Comparison of ENCODE assay signal across 20 cellular contexts in the genomic region with DNA sequence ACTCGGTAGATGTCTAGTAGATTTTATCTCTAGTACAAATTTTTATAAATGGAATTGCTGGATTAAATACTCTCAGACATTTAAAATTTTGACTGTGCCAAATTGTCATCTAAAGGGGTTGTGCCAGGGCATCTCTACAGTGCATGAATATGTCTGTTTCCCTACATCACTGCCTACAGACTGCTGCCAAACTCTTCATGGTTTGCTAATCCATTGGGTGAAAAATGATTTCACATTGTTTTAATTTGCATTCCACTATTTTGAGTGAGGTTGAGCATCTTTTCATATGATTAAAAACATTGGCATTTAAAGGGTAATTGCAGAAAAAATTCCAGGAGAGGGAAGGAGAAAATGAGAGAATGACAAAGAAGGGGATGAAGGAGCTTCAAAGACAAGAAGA. TPM values are rescaled to one million over a fixed set of nuclear protein-coding genes. Genes with fewer than 3 reads are reported as not detected.
DNase-seq lines count a peak whose midpoint lies in the region; ATAC-seq and TF ChIP-seq lines count a peak whose summit lies in the region.
"Had no signal": no experiment of that assay in that cellular context is flagged by ENCODE, and none has a peak within 500 bp of the region (broad histone marks: within the 10 kb centered on the region; RNA-seq: fewer than 3 reads in every experiment).

No MANE protein-coding gene starts in this region.

- no peaks in the 10 kb centered on the region for H3K4me1 Mint-ChIP-seq in stimulated activated effector memory CD8-positive, alpha-beta T cell treated with anti-CD3 and anti-CD28 coated beads, Interleukin-12 subunit alpha, Interleukin-12 subunit beta, amount 100 ng/mL, for 72 hours
- H3K4me1 Mint-ChIP-seq: CD4-positive, CD25-positive, alpha-beta regulatory T cell had no signal

- no peak for ATAC-seq in stimulated activated effector memory CD8-positive, alpha-beta T cell treated with anti-CD3 and anti-CD28 coated beads, Interleukin-12 subunit alpha, Interleukin-12 subunit beta, amount 100 ng/mL, for 72 hours
- ATAC-seq in HG03571 (IDR thresholded peaks at IDR 0.05; ENCODE audit: unreplicated experiment) (no peak), HG03342 (IDR thresholded peaks at IDR 0.05; ENCODE audit: unreplicated experiment) (no peak)
- ATAC-seq: HCT116, Panc1 had no signal

- TF ChIP-seq CTCF in AG09309 (IDR thresholded peaks at IDR 0.05; ENCODE audit: control insufficient read depth, insufficient read depth, low read depth, low read length, missing control alignments): no peak
- no peak for TF ChIP-seq CTCF in fibroblast of mammary gland (conservative IDR thresholded peaks at IDR 0.05; ENCODE audit: control insufficient read depth, insufficient read depth, low read depth, low read length)

- peaks cover 3% of the 10 kb centered on the region for H3K9me3 Mint-ChIP-seq in stimulated activated effector memory CD8-positive, alpha-beta T cell treated with anti-CD3 and anti-CD28 coated beads, Interleukin-12 subunit alpha, Interleukin-12 subunit beta, amount 100 ng/mL, for 72 hours

- H3K27ac Mint-ChIP-seq in stimulated activated effector memory CD8-positive, alpha-beta T cell treated with anti-CD3 and anti-CD28 coated beads, Interleukin-12 subunit alpha, Interleukin-12 subunit beta, amount 100 ng/mL, for 72 hours: no peak overlapping the region
- H3K27ac Mint-ChIP-seq: CD4-positive, CD25-positive, alpha-beta regulatory T cell; T-helper 1 cell treated with Interleukin-12 subunit alpha and Interleukin-12 subunit beta and Interleukin-4 antibody, amounts not matched to agents 30 μg/mL and 1 μg/mL, for 36 hours had no signal

- H3K4me3 ChIP-seq in AG09309 (ENCODE audit: control insufficient read depth, low read depth, low read length) (no peak overlapping the region), fibroblast of mammary gland (ENCODE audit: control insufficient read depth, low read depth, low read length) (no peak overlapping the region)

- no peak overlapping the region for H3K4me3 Mint-ChIP-seq in stimulated activated effector memory CD8-positive, alpha-beta T cell treated with anti-CD3 and anti-CD28 coated beads, Interleukin-12 subunit alpha, Interleukin-12 subunit beta, amount 100 ng/mL, for 72 hours
- H3K4me3 Mint-ChIP-seq: CD4-positive, CD25-positive, alpha-beta regulatory T cell; T-helper 1 cell treated with Interleukin-12 subunit alpha and Interleukin-12 subunit beta and Interleukin-4 antibody, amounts not matched to agents 30 μg/mL and 1 μg/mL, for 36 hours had no signal

- no peaks in the 10 kb centered on the region for H3K36me3 Mint-ChIP-seq in stimulated activated effector memory CD8-positive, alpha-beta T cell treated with anti-CD3 and anti-CD28 coated beads, Interleukin-12 subunit alpha, Interleukin-12 subunit beta, amount 100 ng/mL, for 72 hours
- H3K36me3 Mint-ChIP-seq: CD4-positive, CD25-positive, alpha-beta regulatory T cell had no signal

- DNase-seq in AG09309 (ENCODE audit: low read depth) (peak; percentile 43), GM04503 (ENCODE audit: low read depth) (peak; percentile 68), M059J (ENCODE audit: low read depth) (peak; percentile 21), fibroblast of mammary gland (ENCODE audit: low read depth) (peak; percentile 11)
- DNase-seq in stimulated activated effector memory CD8-positive, alpha-beta T cell treated with anti-CD3 and anti-CD28 coated beads, Interleukin-12 subunit alpha, Interleukin-12 subunit beta, amount 100 ng/mL, for 72 hours (ENCODE audit: low spot score in 2 of 2): no peak
- DNase-seq in activated CD4-positive, alpha-beta T cell treated with anti-CD3 and anti-CD28 coated beads for 1 hour: no peak
- DNase-seq: CD4-positive, CD25-positive, alpha-beta regulatory T cell; KG1; MM.1S; NCI-H1048; NCI-H1417; NCI-H1694; NCI-H2029 treated with DMSO at 0.1 percent for 48 hours; NCI-H526 treated with DMSO at 0.1 percent for 48 hours; SHP77 treated with DMSO at 0.1 percent for 48 hours had no signal

RNA-seq across cellular contexts. Expression of gene ADRA1D, which starts 33.9 kb away (rescaled TPM):
- 0.39 and 4.3 TPM in 2 replicates for total RNA-seq in M059J (2014; rRNA removed; shearing (Covaris generic))
- total RNA-seq: CD4-positive, CD25-positive, alpha-beta regulatory T cell had no signal

Comparison
In these comparisons a context has a peak if more than half of its experiments do, and no peak if none do; other contexts are left out.
1. DNase-seq: peak in AG09309 (single experiment), GM04503 (single experiment), M059J (single experiment) and fibroblast of mammary gland (single experiment); none in stimulated activated effector memory CD8-positive, alpha-beta T cell treated with anti-CD3 and anti-CD28 coated beads, Interleukin-12 subunit alpha, Interleukin-12 subunit beta, amount 100 ng/mL, for 72 hours (0 of 2) and activated CD4-positive, alpha-beta T cell treated with anti-CD3 and anti-CD28 coated beads for 1 hour (single experiment).